Comparison of ENCODE assay signal across 8 cellular contexts in genomic region chr3:150414273-150414672, GRCh38. TPM values are rescaled to one million over a fixed set of nuclear protein-coding genes. Genes with fewer than 3 reads are reported as not detected.
A peak's percentile ranks its signal among the peaks of the same experiment; 100 is the strongest.
DNase-seq lines count a peak whose midpoint lies in the region; ATAC-seq and TF ChIP-seq lines count a peak whose summit lies in the region.

No MANE protein-coding gene starts in this region.

- peak overlapping the region; percentile 33 for H3K4me3 Mint-ChIP-seq in activated CD8-positive, alpha-beta T cell treated with anti-CD3 and anti-CD28 coated beads, Interleukin-2, amount 10 ng/mL, durations not matched to agents 7 days and 5 days
- peak overlapping the region; percentile 62 to 68 for H3K4me3 Mint-ChIP-seq in stimulated activated naive B cell treated with anti-CD40 and anti-IgM and Interleukin-4, amounts not matched to agents 10 μg/mL and 1 μg/mL and 100 μg/mL, for 72 hours

- peaks cover 34% of the 10 kb centered on the region for H3K36me3 Mint-ChIP-seq in activated CD8-positive, alpha-beta T cell treated with anti-CD3 and anti-CD28 coated beads, Interleukin-2, amount 10 ng/mL, durations not matched to agents 7 days and 5 days (ENCODE audit: low read depth)
- peaks cover 43 to 71% of the 10 kb centered on the region in 2 donors for H3K36me3 Mint-ChIP-seq in stimulated activated naive B cell treated with anti-CD40 and anti-IgM and Interleukin-4, amounts not matched to agents 10 μg/mL and 1 μg/mL and 100 μg/mL, for 72 hours

- no peak overlapping the region for H3K27ac Mint-ChIP-seq in activated CD8-positive, alpha-beta T cell treated with anti-CD3 and anti-CD28 coated beads, Interleukin-2, amount 10 ng/mL, durations not matched to agents 7 days and 5 days
- no peak overlapping the region for H3K27ac Mint-ChIP-seq in stimulated activated naive B cell treated with anti-CD40 and anti-IgM and Interleukin-4, amounts not matched to agents 10 μg/mL and 1 μg/mL and 100 μg/mL, for 72 hours

- no peaks in the 10 kb centered on the region for H3K27me3 Mint-ChIP-seq in activated CD8-positive, alpha-beta T cell treated with anti-CD3 and anti-CD28 coated beads, Interleukin-2, amount 10 ng/mL, durations not matched to agents 7 days and 5 days (ENCODE audit: low read depth)
- no peaks in the 10 kb centered on the region for H3K27me3 Mint-ChIP-seq in stimulated activated naive B cell treated with anti-CD40 and anti-IgM and Interleukin-4, amounts not matched to agents 10 μg/mL and 1 μg/mL and 100 μg/mL, for 72 hours

- no peaks in the 10 kb centered on the region for H3K9me3 Mint-ChIP-seq in activated CD8-positive, alpha-beta T cell treated with anti-CD3 and anti-CD28 coated beads, Interleukin-2, amount 10 ng/mL, durations not matched to agents 7 days and 5 days (ENCODE audit: insufficient read depth)
- H3K9me3 Mint-ChIP-seq in stimulated activated naive B cell treated with anti-CD40 and anti-IgM and Interleukin-4, amounts not matched to agents 10 μg/mL and 1 μg/mL and 100 μg/mL, for 72 hours: no peaks in the 10 kb centered on the region

- peaks cover 41% of the 10 kb centered on the region for H3K4me1 Mint-ChIP-seq in activated CD8-positive, alpha-beta T cell treated with anti-CD3 and anti-CD28 coated beads, Interleukin-2, amount 10 ng/mL, durations not matched to agents 7 days and 5 days (ENCODE audit: low read depth)
- peaks cover 27 to 62% of the 10 kb centered on the region in 2 donors for H3K4me1 Mint-ChIP-seq in stimulated activated naive B cell treated with anti-CD40 and anti-IgM and Interleukin-4, amounts not matched to agents 10 μg/mL and 1 μg/mL and 100 μg/mL, for 72 hours

- POLR2A ChIA-PET in activated CD8-positive, alpha-beta T cell treated with anti-CD3 and anti-CD28 coated beads, Interleukin-2, amount 10 ng/mL, durations not matched to agents 7 days and 5 days (lab: Charles Lee): no interaction called here

- TF ChIP-seq CTCF in cardiac muscle cell (IDR thresholded peaks at IDR 0.05; ENCODE audit: low read depth, low read length) (no peak), transverse colon (IDR thresholded peaks at IDR 0.05) (no peak)

- WGBS in right cardiac atrium: 10% methylated on average over 2 of the region's 2 CpGs
- 0 to 18% methylated on average over 2 of the region's 2 CpGs for WGBS in transverse colon (ENCODE audit: low coverage in 1 of 2), 2 donors

- no peaks in the 10 kb centered on the region for H3K36me3 ChIP-seq in cardiac muscle cell
- H3K36me3 ChIP-seq in transverse colon: peaks cover 0 to 5% (median 0%) of the 10 kb centered on the region in 4 donors

- intact Hi-C loops in left ventricle myocardium superior (cut with micrococcal nuclease) (loop anchor here (10.0 kb wide), 1 partner anchor 71 kb away; no protein-coding TSS in a partner anchor), right cardiac atrium (cut with DNase I) (loop anchor here in 3 of 4 donors (5.0 to 10.0 kb wide), 4 partner anchors 71 to 177 kb away; no protein-coding TSS in a partner anchor), transverse colon (cut with DNase I; ENCODE audit: low total_unique reads) (no loop called here)

- ATAC-seq in left ventricle myocardium superior: no peak
- no peak for ATAC-seq in activated CD8-positive, alpha-beta T cell treated with anti-CD3 and anti-CD28 coated beads, Interleukin-2, amount 10 ng/mL, durations not matched to agents 7 days and 5 days
- ATAC-seq in right cardiac atrium: no peak
- ATAC-seq in stimulated activated naive B cell treated with anti-CD40 and anti-IgM and Interleukin-4, amounts not matched to agents 10 μg/mL and 1 μg/mL and 100 μg/mL, for 72 hours (replicated peaks): no peak
- ATAC-seq in HG03280 (IDR thresholded peaks at IDR 0.05; ENCODE audit: unreplicated experiment): no peak
- ATAC-seq in GM19035 (IDR thresholded peaks at IDR 0.05; ENCODE audit: unreplicated experiment): no peak

- H3K27me3 ChIP-seq in cardiac muscle cell: no peaks in the 10 kb centered on the region
- H3K27me3 ChIP-seq in right cardiac atrium (ENCODE audit: control insufficient read depth, insufficient read depth): no peaks in the 10 kb centered on the region
- no peaks in the 10 kb centered on the region for H3K27me3 ChIP-seq in transverse colon

- H3K9me3 ChIP-seq in cardiac muscle cell (ENCODE audit: low read depth): no peaks in the 10 kb centered on the region
- H3K9me3 ChIP-seq in right cardiac atrium (ENCODE audit: control insufficient read depth, low read length): no peaks in the 10 kb centered on the region
- H3K9me3 ChIP-seq in transverse colon: no peaks in the 10 kb centered on the region

- CTCF ChIA-PET in activated CD8-positive, alpha-beta T cell treated with anti-CD3 and anti-CD28 coated beads, Interleukin-2, amount 10 ng/mL, durations not matched to agents 7 days and 5 days (lab: Charles Lee): interaction anchor here (0.5 kb wide), 1 partner anchor 70 kb away, joined by 3 read pairs; no protein-coding TSS in a partner anchor

- peak; percentile 55 to 60 for DNase-seq in cardiac muscle cell (ENCODE audit: low read depth in 1 of 2, low spot score in 1 of 2)
- no peak for DNase-seq in left ventricle myocardium superior
- DNase-seq in activated CD8-positive, alpha-beta T cell treated with anti-CD3 and anti-CD28 coated beads, Interleukin-2, amount 10 ng/mL, durations not matched to agents 7 days and 5 days: no peak
- no peak for DNase-seq in right cardiac atrium
- no peak for DNase-seq in stimulated activated naive B cell treated with anti-CD40 and anti-IgM and Interleukin-4, amounts not matched to agents 10 μg/mL and 1 μg/mL and 100 μg/mL, for 72 hours
- DNase-seq in transverse colon: no peak

- TF ChIP-seq POLR2A in transverse colon (IDR thresholded peaks at IDR 0.05): no peak

- in situ Hi-C loops in transverse colon (cut with MboI; ENCODE audit: low pct_ligation_motif_present in 1 of 4, low pct_unique_long_range_greater_than_20kb in 1 of 4, low sequenced_read_pairs in 3 of 4): loop anchor here in 1 of 4 donors (25.0 kb wide), 1 partner anchor 452 kb away; the partner anchor contains the start of gene PFN2

- H3K4me3 ChIP-seq in cardiac muscle cell (peak overlapping the region; percentile 62), right cardiac atrium (ENCODE audit: low read length) (peak overlapping the region; percentile 51), transverse colon (peak overlapping the region in 2 of 4 donors; percentile 1 to 60)

- H3K27ac ChIP-seq in cardiac muscle cell (peak overlapping the region; percentile 2), right cardiac atrium (ENCODE audit: low read length) (no peak overlapping the region), transverse colon (peak overlapping the region in 1 of 4 donors; percentile 12)

- H3K4me1 ChIP-seq in cardiac muscle cell (ENCODE audit: low read depth) (peaks cover 40% of the 10 kb centered on the region), right cardiac atrium (ENCODE audit: control insufficient read depth, insufficient read depth, low read length) (peaks cover 2% of the 10 kb centered on the region), transverse colon (peaks cover 23 to 74% (median 55%) of the 10 kb centered on the region in 4 donors)

- TF ChIP-seq EP300 in transverse colon (IDR thresholded peaks at IDR 0.05; ENCODE audit: low read depth): no peak

RNA-seq across cellular contexts. Expression of gene TSC22D2, which starts 6.2 kb away (rescaled TPM):
- 12.8 and 25.6 TPM in 2 replicates for total RNA-seq in cardiac muscle cell
- 22.6 and 29.1 TPM in 2 replicates for polyA plus RNA-seq in cardiac muscle cell
- 22.7 TPM for total RNA-seq in left ventricle myocardium superior
- 1 to 10 TPM; 8.6 to 8.9 TPM for total RNA-seq in activated CD8-positive, alpha-beta T cell treated with anti-CD3 and anti-CD28 coated beads, Interleukin-2, amount 10 ng/mL, durations not matched to agents 7 days and 5 days
- 10 to 100 TPM; 36.5 to 43.6 (median 38.1) TPM for total RNA-seq in right cardiac atrium
- 22.6 TPM for polyA plus RNA-seq in right cardiac atrium
- 10 to 100 TPM; 19.8 to 59.7 (median 29.5) TPM for total RNA-seq in transverse colon

Comparison
In these comparisons a context has a peak if more than half of its experiments do, and no peak if none do; other contexts are left out.
1. DNase-seq: peak in cardiac muscle cell (2 of 2); none in left ventricle myocardium superior (single experiment), activated CD8-positive, alpha-beta T cell treated with anti-CD3 and anti-CD28 coated beads, Interleukin-2, amount 10 ng/mL, durations not matched to agents 7 days and 5 days (single experiment), right cardiac atrium (0 of 3), stimulated activated naive B cell treated with anti-CD40 and anti-IgM and Interleukin-4, amounts not matched to agents 10 μg/mL and 1 μg/mL and 100 μg/mL, for 72 hours (single experiment) and transverse colon (single experiment).